In the genomic region with DNA sequence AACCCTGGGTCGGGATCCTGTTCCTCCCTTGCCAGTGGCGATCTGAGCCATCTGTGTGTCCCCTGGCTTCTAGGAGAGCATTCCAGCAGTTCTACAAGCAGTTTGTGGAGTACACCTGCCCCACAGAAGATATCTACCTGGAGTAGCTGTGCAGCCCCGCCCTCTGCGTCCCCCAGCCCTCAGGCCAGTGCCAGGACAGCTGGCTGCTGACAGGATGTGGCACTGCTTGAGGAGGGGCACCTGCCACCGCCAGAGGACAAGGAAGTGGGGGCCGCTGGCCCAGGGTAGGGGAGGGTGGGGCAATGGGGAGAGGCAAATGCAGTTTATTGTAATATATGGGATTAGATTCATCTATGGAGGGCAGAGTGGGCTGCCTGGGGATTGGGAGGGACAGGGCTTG, we compare ENCODE assay signal across 3 cellular contexts. TPM values are rescaled to one million over a fixed set of nuclear protein-coding genes. Genes with fewer than 3 reads are reported as not detected.
"Had no signal": no experiment of that assay in that cellular context is flagged by ENCODE, and none has a peak within 500 bp of the region (broad histone marks: within the 10 kb centered on the region; RNA-seq: fewer than 3 reads in every experiment).

No MANE protein-coding gene starts in this region.

RNA-seq across cellular contexts. Expression of a gene that starts 1.5 kb away (rescaled TPM):
- total RNA-seq: Right ventricle myocardium inferior had no signal

RNA-seq across cellular contexts. Expression of a gene that starts 16.9 kb away (rescaled TPM):
- total RNA-seq: activated T-helper 1 cell treated with anti-CD3 and anti-CD28 coated beads, Interleukin-12 subunit alpha, Interleukin-12 subunit beta, Interleukin-2, Interleukin-4 antibody, amounts not matched to agents 30 ng/mL and 10 ng/mL and 1 ng/mL, durations not matched to agents 14 hours and 24 hours and 36 hours; LHCN-M2; Right ventricle myocardium inferior had no signal
